Comparison of ENCODE assay signal across 8 cellular contexts in genomic region chr10:103968441-103969391, GRCh38. TPM values are rescaled to one million over a fixed set of nuclear protein-coding genes. Genes with fewer than 3 reads are reported as not detected.
A peak's percentile ranks its signal among the peaks of the same experiment; 100 is the strongest.
DNase-seq lines count a peak whose midpoint lies in the region; ATAC-seq and TF ChIP-seq lines count a peak whose summit lies in the region.

No MANE protein-coding gene starts in this region.

- H3K4me1 ChIP-seq in ovary (ENCODE audit: insufficient read depth): peaks cover 4% of the 10 kb centered on the region

- no peaks in the 10 kb centered on the region for H3K9me3 ChIP-seq in ovary

- peak; percentile 31 for DNase-seq in EH (ENCODE audit: low read depth)
- peak; percentile 59 for DNase-seq in OCI-M1 (lab: John Stamatoyannopoulos, UW)
- no peak for DNase-seq in epithelial cell of esophagus (ENCODE audit: low read depth)
- no peak for DNase-seq in ovary
- no peak for DNase-seq in COR-L47 (lab: John Stamatoyannopoulos, UW)
- no peak for DNase-seq in DMS53 (lab: John Stamatoyannopoulos, UW)

- WGBS in ovary, 3 donors: 21 to 38% (median 31%) methylated on average over 23 of the region's 23 CpGs

- ATAC-seq in GM21717 (IDR thresholded peaks at IDR 0.05; ENCODE audit: unreplicated experiment) (no peak), GM21529 (IDR thresholded peaks at IDR 0.05; ENCODE audit: unreplicated experiment) (no peak)

- TF ChIP-seq CTCF in epithelial cell of esophagus (IDR thresholded peaks at IDR 0.05; ENCODE audit: insufficient read depth, low read depth, low read length, missing control alignments): no peak
- TF ChIP-seq CTCF in ovary (IDR thresholded peaks at IDR 0.05): no peak

- H3K4me3 ChIP-seq in epithelial cell of esophagus (ENCODE audit: low read length) (peak overlapping the region; percentile 67), ovary (peak overlapping the region; percentile 93)

- TF ChIP-seq EP300 in ovary (IDR thresholded peaks at IDR 0.05): no peak

- H3K27ac ChIP-seq in ovary: no peak overlapping the region

- H3K36me3 ChIP-seq in ovary: no peaks in the 10 kb centered on the region

- no peak for TF ChIP-seq POLR2A in ovary (IDR thresholded peaks at IDR 0.05)

- H3K27me3 ChIP-seq in ovary: no peaks in the 10 kb centered on the region

- intact Hi-C loops in ovary (cut with DNase I): loop anchor here in 2 of 4 donors (5.0 to 10.0 kb wide), 2 partner anchors 64 to 154 kb away; partner anchors contain the start of gene SFR1 (in 1 of the 2)

RNA-seq across cellular contexts. Expression of gene SLK, which starts 1.8 kb away (rescaled TPM):
- 10 to 100 TPM; 38.8 to 71.5 (median 43.8) TPM for total RNA-seq in ovary
- 10 to 100 TPM; 19.9 to 23.9 TPM for polyA plus RNA-seq in ovary

RNA-seq across cellular contexts. Expression of gene STN1, which starts 50.7 kb away (rescaled TPM):
- 10 to 100 TPM; 13.4 to 19.3 (median 17.3) TPM for total RNA-seq in ovary
- polyA plus RNA-seq in ovary: 10 to 100 TPM; 18.4 to 28.2 TPM

Comparison
In these comparisons a context has a peak if more than half of its experiments do, and no peak if none do; other contexts are left out.
1. DNase-seq: peak in EH (single experiment) and OCI-M1 (single experiment); none in epithelial cell of esophagus (single experiment), ovary (0 of 5), COR-L47 (single experiment) and DMS53 (single experiment).